In the genomic region with DNA sequence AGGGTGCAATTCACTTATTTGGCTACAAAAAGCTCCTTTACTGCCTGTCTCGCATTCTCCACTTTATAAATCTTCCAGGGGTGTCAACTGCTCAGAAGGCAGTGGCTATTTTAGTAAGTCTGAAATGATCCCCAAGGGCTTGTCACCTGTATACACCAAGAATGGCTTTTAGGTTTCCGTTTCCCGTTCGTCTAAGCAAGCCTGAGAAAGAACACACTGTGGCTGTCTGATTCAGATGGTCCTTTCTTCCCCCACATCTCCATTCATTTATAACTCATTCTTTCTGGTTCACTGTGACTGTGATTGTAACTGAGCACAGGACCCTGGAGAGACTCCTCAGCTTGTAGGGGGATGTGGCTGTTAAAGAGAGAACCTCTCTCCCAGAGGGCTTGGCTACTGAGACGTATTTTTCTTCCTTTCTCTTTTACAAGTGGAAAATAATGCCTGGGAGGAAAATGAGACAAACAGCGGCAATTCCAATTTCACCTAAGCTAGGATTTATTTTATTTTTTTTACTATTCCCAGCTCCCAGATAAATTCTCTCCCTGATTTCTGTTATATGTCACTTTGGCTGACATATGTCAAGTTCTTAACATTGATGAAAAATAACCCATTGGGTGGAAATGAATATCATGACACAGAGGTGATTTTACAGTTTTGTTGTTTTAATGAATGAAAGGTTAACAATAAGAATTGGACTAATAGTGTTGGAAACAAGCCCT, we compare ENCODE assay signal across 11 cellular contexts.
DNase-seq lines count a peak whose midpoint lies in the region; ATAC-seq, FAIRE-seq and TF ChIP-seq lines count a peak whose summit lies in the region.
"Had no signal": no experiment of that assay in that cellular context is flagged by ENCODE, and none has a peak within 500 bp of the region (broad histone marks: within the 10 kb centered on the region; RNA-seq: fewer than 3 reads in every experiment).

No MANE protein-coding gene starts in this region.

- no peaks in the 10 kb centered on the region for H3K4me1 ChIP-seq in prostate gland (replicated peaks)

- peak; percentile 23 for DNase-seq in GM10266 (ENCODE audit: extremely low spot score)
- no peak for DNase-seq in GM19239 (ENCODE audit: insufficient read length, low spot score)
- no peak for DNase-seq in effector memory CD8-positive, alpha-beta T cell
- no peak for DNase-seq in NCI-H2107 (lab: John Stamatoyannopoulos, UW)
- no peak for DNase-seq in cortex of kidney (lab: John Stamatoyannopoulos, UW)
- DNase-seq in prostate gland (ENCODE audit: low spot score): no peak
- DNase-seq: activated CD4-positive, CD25-positive, alpha-beta regulatory T cell treated with anti-CD3 and anti-CD28 coated beads, Interleukin-2, amount 50 U/mL, for 72 hours; left ventricle myocardium inferior; NCI-H1092 had no signal

- no peaks in the 10 kb centered on the region for H3K9me3 Mint-ChIP-seq in effector memory CD8-positive, alpha-beta T cell

- peaks cover 24 to 38% of the 10 kb centered on the region in 2 donors for H3K4me1 Mint-ChIP-seq in effector memory CD8-positive, alpha-beta T cell (ENCODE audit: low read depth in 2 of 2)

- H3K9me3 ChIP-seq in prostate gland: no peaks in the 10 kb centered on the region

- H3K4me3 Mint-ChIP-seq in effector memory CD8-positive, alpha-beta T cell: no peak overlapping the region

- no peak for TF ChIP-seq POLR2A in prostate gland (IDR thresholded peaks at IDR 0.05)

- no peak for TF ChIP-seq CTCF in GM10266 (IDR thresholded peaks at IDR 0.05; ENCODE audit: control insufficient read depth, insufficient read depth, low read depth, missing control alignments)
- no peak for TF ChIP-seq CTCF in prostate gland (IDR thresholded peaks at IDR 0.05)

- 64% methylated on average over 6 of the region's 6 CpGs for WGBS in prostate gland

- intact Hi-C loops in prostate gland (cut with DNase I): no loop called here

- FAIRE-seq in GM19239 (lab: Jason Lieb, UNC): peak; percentile 82

- H3K27ac Mint-ChIP-seq in effector memory CD8-positive, alpha-beta T cell: peak overlapping the region; percentile 46 to 83

- no peak overlapping the region for H3K27ac ChIP-seq in prostate gland
- H3K27ac ChIP-seq: left ventricle myocardium inferior had no signal

- H3K27me3 Mint-ChIP-seq in effector memory CD8-positive, alpha-beta T cell: no peaks in the 10 kb centered on the region

- H3K36me3 ChIP-seq in prostate gland: no peaks in the 10 kb centered on the region
- H3K36me3 ChIP-seq: left ventricle myocardium inferior had no signal

- ATAC-seq in HG03139 (IDR thresholded peaks at IDR 0.05; ENCODE audit: unreplicated experiment): peak; percentile 42
- no peak for ATAC-seq in effector memory CD8-positive, alpha-beta T cell (replicated peaks)
- ATAC-seq in HG03565 (IDR thresholded peaks at IDR 0.05; ENCODE audit: unreplicated experiment): no peak

- H3K4me3 ChIP-seq in prostate gland: no peak overlapping the region
- H3K4me3 ChIP-seq: left ventricle myocardium inferior had no signal

- H3K27me3 ChIP-seq in prostate gland (replicated peaks; ENCODE audit: insufficient read depth): no peaks in the 10 kb centered on the region

- H3K36me3 Mint-ChIP-seq in effector memory CD8-positive, alpha-beta T cell (ENCODE audit: insufficient read depth): peaks cover 17% of the 10 kb centered on the region
